In genomic region chr17:50560185-50560824, GRCh38 we compare ENCODE assay signal across 8 cellular contexts. TPM values are rescaled to one million over a fixed set of nuclear protein-coding genes. Genes with fewer than 3 reads are reported as not detected.
A peak's percentile ranks its signal among the peaks of the same experiment; 100 is the strongest.
DNase-seq lines count a peak whose midpoint lies in the region; ATAC-seq and TF ChIP-seq lines count a peak whose summit lies in the region.

TSS of gene CACNA1G (plus strand) at chr17:50560715. CDS start at chr17:50561460, 745 bp downstream.

- H3K27ac ChIP-seq in coronary artery, result no peak within 1 kb of the TSS
- no peak within 1 kb of the TSS for H3K27ac ChIP-seq in right lobe of liver

- ATAC-seq in HG03139 (IDR thresholded peaks at IDR 0.05; ENCODE audit: unreplicated experiment) (peak; percentile 84), right lobe of liver (peak; percentile 80 to 89 (median 83))

- peaks cover 0 to 5% (median 0%) of the 10 kb centered on the region in 4 donors for H3K36me3 ChIP-seq in right lobe of liver

- intact Hi-C loops in right lobe of liver (cut with DNase I), result no loop called here

- TF ChIP-seq CTCF in AG09309 (IDR thresholded peaks at IDR 0.05; ENCODE audit: control insufficient read depth, insufficient read depth, low read depth, low read length, missing control alignments), result no peak
- TF ChIP-seq CTCF in coronary artery (IDR thresholded peaks at IDR 0.05), result no peak
- no peak for TF ChIP-seq CTCF in right lobe of liver (IDR thresholded peaks at IDR 0.05)

- H3K9me3 ChIP-seq in right lobe of liver, result no peaks in the 10 kb centered on the region

- TF ChIP-seq POLR2A in GM18951 (IDR thresholded peaks at IDR 0.05; ENCODE audit: extremely low read depth, insufficient read depth, insufficient read length) (peak; percentile 30), right lobe of liver (IDR thresholded peaks at IDR 0.05) (no peak)

- DNase-seq in AG09309 (ENCODE audit: low read depth) (no peak), NCI-H345 (lab: John Stamatoyannopoulos, UW) (peak; percentile 83), coronary artery (ENCODE audit: low spot score) (peak; percentile 94), right lobe of liver (peak; percentile 83 to 84 (median 83))
- peak; percentile 93 for DNase-seq in activated CD4-positive, alpha-beta T cell treated with anti-CD3 and anti-CD28 coated beads for 48 hours
- peak; percentile 75 for DNase-seq in stimulated activated CD4-positive, alpha-beta T cell treated with anti-CD3 and anti-CD28 coated beads, Interleukin-2, amount 100 ng/mL, for 4 hours (ENCODE audit: low read depth)

- H3K4me1 ChIP-seq in right lobe of liver, result peaks cover 0 to 22% (median 6%) of the 10 kb centered on the region in 4 donors

- no CpG with 5 or more reads among the region's 56 CpGs for WGBS in right lobe of liver (ENCODE audit: insufficient coverage, low coverage, low lambda C conversion rate, missing lambda C conversion rate)

- peak within 1 kb of the TSS; percentile 40 for H3K4me3 ChIP-seq in AG09309 (ENCODE audit: control insufficient read depth, low read depth, low read length)
- peak within 1 kb of the TSS; percentile 72 for H3K4me3 ChIP-seq in coronary artery
- peak within 1 kb of the TSS; percentile 23 to 43 (median 35) for H3K4me3 ChIP-seq in right lobe of liver

- peaks cover 4 to 29% of the 10 kb centered on the region in 2 donors for H3K27me3 ChIP-seq in right lobe of liver

- in situ Hi-C loops in GM18951 (cut with MboI; ENCODE audit: low sequenced_read_pairs, unreplicated experiment), result no loop called here

RNA-seq across cellular contexts. Expression of gene CACNA1G, which starts in this region (rescaled TPM):
- not detected for total RNA-seq in right lobe of liver

Comparison
In these comparisons a context has a peak if more than half of its experiments do, and no peak if none do; other contexts are left out.
1. Peak in DNase-seq, ATAC-seq and H3K4me3 ChIP-seq in right lobe of liver; RNA of the gene not detected or under 1 TPM.